ENCODE assay signal across 9 cellular contexts in genomic region chr5:74765929-74766328, GRCh38. TPM values are rescaled to one million over a fixed set of nuclear protein-coding genes. Genes with fewer than 3 reads are reported as not detected.
DNase-seq lines count a peak whose midpoint lies in the region; TF ChIP-seq lines count a peak whose summit lies in the region.
"Had no signal": no experiment of that assay in that cellular context is flagged by ENCODE, and none has a peak within 500 bp of the region (broad histone marks: within the 10 kb centered on the region; RNA-seq: fewer than 3 reads in every experiment).

No MANE protein-coding gene starts in this region.

- no peaks in the 10 kb centered on the region for H3K9me3 ChIP-seq in H9 (ENCODE audit: control insufficient read depth, low read depth, low read length)
- no peaks in the 10 kb centered on the region for H3K9me3 ChIP-seq in hepatocyte (ENCODE audit: low read depth)

- H4K91ac ChIP-seq in H9 (ENCODE audit: insufficient read length, low read depth, low read length): no peak overlapping the region

- no peak overlapping the region for H2BK15ac ChIP-seq in H9 (ENCODE audit: low read depth, low read length)

- H3K4me1 Mint-ChIP-seq in H9: peaks cover 10 to 15% of the 10 kb centered on the region in 2 experiments

- H3K27ac ChIP-seq in H9 (ENCODE audit: insufficient read length, low read depth, low read length) (no peak overlapping the region), hepatocyte (no peak overlapping the region), skin epidermis (peak overlapping the region in 15 of 21 experiments; percentile 10 to 92 (median 89))

- no peak overlapping the region for H4K5ac ChIP-seq in H9 (ENCODE audit: insufficient read length, low read depth, low read length)

- H3K9me2 ChIP-seq in hepatocyte (replicated peaks; ENCODE audit: insufficient read depth): no peaks in the 10 kb centered on the region

- no peak overlapping the region for H2AFZ ChIP-seq in H9 (ENCODE audit: low read length)
- H2AFZ ChIP-seq in hepatocyte: peak overlapping the region; percentile 100

- peaks cover 18 to 34% (median 27%) of the 10 kb centered on the region in 3 experiments for H3K36me3 Mint-ChIP-seq in H9 (ENCODE audit: insufficient read depth in 1 of 3, low read depth in 3 of 3)

- H2BK120ac ChIP-seq in H9 (ENCODE audit: low read depth, low read length, poor library complexity, severe bottlenecking): no peak overlapping the region

- peak overlapping the region; percentile 92 for H3K4me3 ChIP-seq in WI38 (ENCODE audit: low read depth, low read length)
- peak overlapping the region; percentile 92 for H3K4me3 ChIP-seq in hepatocyte
- H3K4me3 ChIP-seq in skin epidermis: peak overlapping the region; percentile 60 to 98 (median 77)

- H3K79me2 ChIP-seq in H9 (ENCODE audit: insufficient read depth, low read length): peaks cover 15% of the 10 kb centered on the region; the same call in 1 of the 2 replicates
- H3K79me2 ChIP-seq in hepatocyte: peaks cover 50% of the 10 kb centered on the region

- no peaks in the 10 kb centered on the region for H3K9me3 Mint-ChIP-seq in H9

- DNase-seq in H9: no peak
- DNase-seq in hepatocyte (ENCODE audit: low spot score): no peak
- no peak for DNase-seq in NCI-H774 (lab: John Stamatoyannopoulos, UW)
- no peak for DNase-seq in NCI-H2227 treated with DMSO at 0.1 percent for 48 hours (lab: John Stamatoyannopoulos, UW)
- no peak for DNase-seq in cerebellar nuclear complex (lab: John Stamatoyannopoulos, UW)
- no peak for DNase-seq in hypothalamus (lab: John Stamatoyannopoulos, UW)
- DNase-seq: activated CD4-positive, alpha-beta T cell treated with anti-CD3 and anti-CD28 coated beads, Interleukin-2, amount 50 U/mL, for 1 hour had no signal

- peak overlapping the region; percentile 99 to 100 for H3K4me3 Mint-ChIP-seq in H9

- no peak overlapping the region for H2AK5ac ChIP-seq in H9 (ENCODE audit: insufficient read length, low read length)

- H2BK5ac ChIP-seq in H9 (ENCODE audit: insufficient read length, low read length): no peak overlapping the region

- H3K27me3 ChIP-seq in H9 (ENCODE audit: insufficient read depth, low read length) (no peaks in the 10 kb centered on the region), hepatocyte (no peaks in the 10 kb centered on the region)

- H3K23me2 ChIP-seq in H9 (ENCODE audit: insufficient read length, low read depth, low read length, poor library complexity, severe bottlenecking): peaks cover 3% of the 10 kb centered on the region

- peaks cover 7% of the 10 kb centered on the region for H3K79me1 ChIP-seq in H9 (ENCODE audit: insufficient read depth, low read depth, low read length, poor library complexity, severe bottlenecking)

- no peaks in the 10 kb centered on the region for H3K4me1 ChIP-seq in H9 (ENCODE audit: insufficient read depth, low read length)
- H3K4me1 ChIP-seq in hepatocyte (ENCODE audit: insufficient read depth): peaks cover 23% of the 10 kb centered on the region

- H4K20me1 ChIP-seq in H9 (ENCODE audit: control insufficient read depth, insufficient read depth, insufficient read length) (no peaks in the 10 kb centered on the region), hepatocyte (ENCODE audit: insufficient read depth, poor library complexity, severe bottlenecking) (peaks cover 4% of the 10 kb centered on the region)

- peak overlapping the region; percentile 50 for H3K9ac ChIP-seq in H9 (ENCODE audit: extremely low read depth, insufficient read length, low read length)

- H2BK20ac ChIP-seq in H9 (ENCODE audit: low read depth, low read length, poor library complexity, severe bottlenecking): no peak overlapping the region

- no peaks in the 10 kb centered on the region for H3K36me3 ChIP-seq in hepatocyte (replicated peaks; ENCODE audit: insufficient read depth, low read depth)

- no CpG with 5 or more reads among the region's 27 CpGs for WGBS in H9 (ENCODE audit: extremely low coverage, insufficient read length, low lambda C conversion rate)
- 91% methylated on average over 27 of the region's 27 CpGs for WGBS in hepatocyte (ENCODE audit: low lambda C conversion rate, missing lambda C conversion rate)

- no peak overlapping the region for H3T11ph ChIP-seq in H9 (ENCODE audit: low read length)

- no peak overlapping the region for H3K27ac Mint-ChIP-seq in H9

- H3K18ac ChIP-seq in H9 (ENCODE audit: insufficient read length, low read depth, low read length): no peak overlapping the region

- H4K8ac ChIP-seq in H9 (replicated peaks; ENCODE audit: insufficient read length, low read depth, low read length): no peak overlapping the region

- no peak overlapping the region for H3K56ac ChIP-seq in H9 (ENCODE audit: insufficient read length, low read depth, low read length)

- H3K4me2 ChIP-seq in H9 (ENCODE audit: insufficient read depth, insufficient read length, low read length) (peak overlapping the region; percentile 97), hepatocyte (peak overlapping the region; percentile 88)

- no peak for TF ChIP-seq CTCF in H9 (conservative IDR thresholded peaks at IDR 0.05)
- TF ChIP-seq CTCF in WI38 (IDR thresholded peaks at IDR 0.05; ENCODE audit: low read depth, low read length): no peak
- no peak for TF ChIP-seq CTCF in hepatocyte (IDR thresholded peaks at IDR 0.05; ENCODE audit: poor library complexity)

- H3K23ac ChIP-seq in H9 (ENCODE audit: insufficient read length, low read depth, low read length): no peak overlapping the region

- no peak overlapping the region for H2BK12ac ChIP-seq in H9 (ENCODE audit: insufficient read length, low read depth, low read length)

- no peaks in the 10 kb centered on the region for H3K27me3 Mint-ChIP-seq in H9 (ENCODE audit: low read depth)

- no peak overlapping the region for H3K14ac ChIP-seq in H9 (ENCODE audit: insufficient read depth, low read length)

- no peak overlapping the region for H3K4ac ChIP-seq in H9 (ENCODE audit: low read depth, low read length)

RNA-seq across cellular contexts. Expression of gene GFM2, which starts 1.0 kb away (rescaled TPM):
- 29.8 and 30.0 TPM in 2 replicates for total RNA-seq in H9 (2021)
- 44.8 and 46.2 TPM in 2 replicates for total RNA-seq in hepatocyte
- polyA plus RNA-seq in hepatocyte: 15.8 and 24.2 TPM in 2 replicates

RNA-seq across cellular contexts. Expression of gene NSA2, which starts 1.1 kb away (rescaled TPM):
- 59.9 and 72.0 TPM in 2 replicates for total RNA-seq in H9 (2021)
- total RNA-seq in hepatocyte: 88.6 and 107 TPM in 2 replicates
- 44.2 and 50.7 TPM in 2 replicates for polyA plus RNA-seq in hepatocyte

Comparison
In these comparisons a context has a peak if more than half of its experiments do, and no peak if none do; other contexts are left out.
1. H3K27ac ChIP-seq: peak in skin epidermis (15 of 21); none in H9 (single experiment) and hepatocyte (single experiment).
2. Peak in every context shown above with its lines, with median percentiles within 50 percentile points of each other: H3K4me3 ChIP-seq.